Comparison of ENCODE assay signal across 8 cellular contexts in genomic region chrX:47561653-47562151, GRCh38. TPM values are rescaled to one million over a fixed set of nuclear protein-coding genes. Genes with fewer than 3 reads are reported as not detected.
DNase-seq lines count a peak whose midpoint lies in the region; ATAC-seq and FAIRE-seq lines count a peak whose summit lies in the region.

No MANE protein-coding gene starts in this region.

- H3K9me3 Mint-ChIP-seq in activated naive CD4-positive, alpha-beta T cell treated with anti-CD3 and anti-CD28 coated beads, Interleukin-2, amount 50 U/mL, for 72 hours: no peaks in the 10 kb centered on the region
- H3K9me3 Mint-ChIP-seq in stimulated activated naive CD8-positive, alpha-beta T cell treated with anti-CD3 and anti-CD28 coated beads, Interleukin-15, amount 100 ng/mL, for 72 hours: no peaks in the 10 kb centered on the region

- ATAC-seq in HG03342 (IDR thresholded peaks at IDR 0.05; ENCODE audit: unreplicated experiment): peak; percentile 1
- no peak for ATAC-seq in activated naive CD4-positive, alpha-beta T cell treated with anti-CD3 and anti-CD28 coated beads, Interleukin-2, amount 50 U/mL, for 72 hours
- no peak for ATAC-seq in stimulated activated naive CD8-positive, alpha-beta T cell treated with anti-CD3 and anti-CD28 coated beads, Interleukin-15, amount 100 ng/mL, for 72 hours

- peaks cover 37% of the 10 kb centered on the region for H3K4me1 Mint-ChIP-seq in stimulated activated naive CD8-positive, alpha-beta T cell treated with anti-CD3 and anti-CD28 coated beads, Interleukin-15, amount 100 ng/mL, for 72 hours

- peaks cover 6% of the 10 kb centered on the region for H3K9me3 ChIP-seq in iPS-18c (ENCODE audit: control insufficient read depth, insufficient read depth, low read length)

- peak overlapping the region; percentile 93 to 99 for H3K27ac Mint-ChIP-seq in activated naive CD4-positive, alpha-beta T cell treated with anti-CD3 and anti-CD28 coated beads, Interleukin-2, amount 50 U/mL, for 72 hours
- H3K27ac Mint-ChIP-seq in stimulated activated naive CD8-positive, alpha-beta T cell treated with anti-CD3 and anti-CD28 coated beads, Interleukin-15, amount 100 ng/mL, for 72 hours: peak overlapping the region in 1 of 2 donors; percentile 92

- H3K36me3 Mint-ChIP-seq in activated naive CD4-positive, alpha-beta T cell treated with anti-CD3 and anti-CD28 coated beads, Interleukin-2, amount 50 U/mL, for 72 hours: peaks cover 14 to 16% of the 10 kb centered on the region in 2 donors

- DNase-seq in activated naive CD4-positive, alpha-beta T cell treated with anti-CD3 and anti-CD28 coated beads, Interleukin-2, amount 50 U/mL, for 72 hours (ENCODE audit: low spot score in 2 of 2): no peak
- no peak for DNase-seq in stimulated activated naive CD8-positive, alpha-beta T cell treated with anti-CD3 and anti-CD28 coated beads, Interleukin-15, amount 100 ng/mL, for 72 hours
- DNase-seq in DMS79 treated with DMSO at 0.1 percent for 48 hours (lab: John Stamatoyannopoulos, UW) (no peak), NCI-H2081 treated with DMSO at 0.1 percent for 48 hours (lab: John Stamatoyannopoulos, UW) (no peak), frontal cortex (ENCODE audit: low spot score in 2 of 2) (no peak), HuH-7 (ENCODE audit: low spot score) (no peak)

- no peaks in the 10 kb centered on the region for H3K27me3 Mint-ChIP-seq in stimulated activated naive CD8-positive, alpha-beta T cell treated with anti-CD3 and anti-CD28 coated beads, Interleukin-15, amount 100 ng/mL, for 72 hours

- H3K4me3 Mint-ChIP-seq in stimulated activated naive CD8-positive, alpha-beta T cell treated with anti-CD3 and anti-CD28 coated beads, Interleukin-15, amount 100 ng/mL, for 72 hours: peak overlapping the region; percentile 84 to 94

- FAIRE-seq in frontal cortex (lab: Jason Lieb, UNC): no peak

- H3K4me3 ChIP-seq in iPS-18c (ENCODE audit: insufficient read depth, low read depth, low read length): peak overlapping the region; percentile 74

RNA-seq across cellular contexts. Expression of gene ARAF, which starts 0.7 kb away (rescaled TPM):
- 10 to 100 TPM; 75.5 to 83.9 TPM for total RNA-seq in activated naive CD4-positive, alpha-beta T cell treated with anti-CD3 and anti-CD28 coated beads, Interleukin-2, amount 50 U/mL, for 72 hours
- total RNA-seq in frontal cortex: 4.5 TPM

RNA-seq across cellular contexts. Expression of gene TIMP1, which starts 20.5 kb away (rescaled TPM):
- total RNA-seq in activated naive CD4-positive, alpha-beta T cell treated with anti-CD3 and anti-CD28 coated beads, Interleukin-2, amount 50 U/mL, for 72 hours: 10 to 100 TPM; 26.1 to 32.7 TPM
- total RNA-seq in frontal cortex: 2.9 TPM

RNA-seq across cellular contexts. Expression of gene SYN1, which starts 58.0 kb away (rescaled TPM):
- 1 to 10 TPM in 1 of 2 donors, under 1 TPM in 1; 0.47 to 3.0 TPM for total RNA-seq in activated naive CD4-positive, alpha-beta T cell treated with anti-CD3 and anti-CD28 coated beads, Interleukin-2, amount 50 U/mL, for 72 hours
- total RNA-seq in frontal cortex: 14.7 TPM

Comparison
In these comparisons a context has a peak if more than half of its experiments do, and no peak if none do; other contexts are left out.
1. RNA of gene ARAF, which starts 0.7 kb away (total RNA-seq): 75.5 to 83.9 TPM in activated naive CD4-positive, alpha-beta T cell treated with anti-CD3 and anti-CD28 coated beads, Interleukin-2, amount 50 U/mL, for 72 hours; 4.5 TPM in frontal cortex (single experiment); every median in the first group is over 10 times any median in the second.